Comparison of ENCODE assay signal across 8 cellular contexts in genomic region chr7:47254081-47255006, GRCh38.
DNase-seq lines count a peak whose midpoint lies in the region; ATAC-seq and TF ChIP-seq lines count a peak whose summit lies in the region.

No MANE protein-coding gene starts in this region.

- H3K27me3 Mint-ChIP-seq in stimulated activated naive CD8-positive, alpha-beta T cell treated with anti-CD3 and anti-CD28 coated beads, Interleukin-15, Interleukin-2, amounts not matched to agents 100 ng/mL and 50 ng/mL, for 24 hours = peaks cover 22% of the 10 kb centered on the region

- peak overlapping the region; percentile 60 for H3K4me3 ChIP-seq in AG09309 (ENCODE audit: control insufficient read depth, low read depth, low read length)

- no peak overlapping the region for H3K27ac Mint-ChIP-seq in stimulated activated naive CD8-positive, alpha-beta T cell treated with anti-CD3 and anti-CD28 coated beads, Interleukin-15, Interleukin-2, amounts not matched to agents 100 ng/mL and 50 ng/mL, for 24 hours

- H3K36me3 Mint-ChIP-seq in stimulated activated naive CD8-positive, alpha-beta T cell treated with anti-CD3 and anti-CD28 coated beads, Interleukin-15, Interleukin-2, amounts not matched to agents 100 ng/mL and 50 ng/mL, for 24 hours (ENCODE audit: low read depth) = no peaks in the 10 kb centered on the region

- TF ChIP-seq CTCF in AG09309 (IDR thresholded peaks at IDR 0.05; ENCODE audit: control insufficient read depth, insufficient read depth, low read depth, low read length, missing control alignments) = peak; percentile 44

- peaks cover 7% of the 10 kb centered on the region for H3K9me3 Mint-ChIP-seq in stimulated activated naive CD8-positive, alpha-beta T cell treated with anti-CD3 and anti-CD28 coated beads, Interleukin-15, Interleukin-2, amounts not matched to agents 100 ng/mL and 50 ng/mL, for 24 hours

- peak overlapping the region; percentile 65 for H3K4me3 Mint-ChIP-seq in stimulated activated naive CD8-positive, alpha-beta T cell treated with anti-CD3 and anti-CD28 coated beads, Interleukin-15, Interleukin-2, amounts not matched to agents 100 ng/mL and 50 ng/mL, for 24 hours

- DNase-seq in AG09309 (ENCODE audit: low read depth) (no peak), NCI-H345 treated with DMSO at 0.1 percent for 48 hours (lab: John Stamatoyannopoulos, UW; ENCODE audit: unreplicated experiment) (peak; percentile 33), activated T-cell treated with anti-CD3 and anti-CD28 coated beads for 48 hours (ENCODE audit: low read depth) (peak; percentile 54), fibroblast of gingiva (ENCODE audit: low read depth) (peak; percentile 60), myocyte (ENCODE audit: low read depth) (peak; percentile 80)

- ATAC-seq in GM18520 (IDR thresholded peaks at IDR 0.05; ENCODE audit: unreplicated experiment) = peak; percentile 54
- peak; percentile 79 for ATAC-seq in HG03039 (IDR thresholded peaks at IDR 0.05; ENCODE audit: unreplicated experiment)

- peaks cover 24% of the 10 kb centered on the region for H3K4me1 Mint-ChIP-seq in stimulated activated naive CD8-positive, alpha-beta T cell treated with anti-CD3 and anti-CD28 coated beads, Interleukin-15, Interleukin-2, amounts not matched to agents 100 ng/mL and 50 ng/mL, for 24 hours (ENCODE audit: low read depth)
